In genomic region chr12:68237523-68238070, GRCh38 we compare ENCODE assay signal across 1 cellular context.
TF ChIP-seq lines count a peak whose summit lies in the region.

No MANE protein-coding gene starts in this region.

TF ChIP-seq in IMR-90, 13 proteins besides CTCF, POLR2A, EP300 and RAD21 (continued from another document):
- no peak for TF ChIP-seq ELK1 (IDR thresholded peaks at IDR 0.05; ENCODE audit: borderline replicate concordance, low read depth, low read length)
- TF ChIP-seq RFX5 (IDR thresholded peaks at IDR 0.05; ENCODE audit: low read depth, low read length): no peak
- no peak for TF ChIP-seq RCOR1 (IDR thresholded peaks at IDR 0.05; ENCODE audit: insufficient replicate concordance, low read length)
- no peak for TF ChIP-seq USF2 (IDR thresholded peaks at IDR 0.05; ENCODE audit: low read depth, low read length)
- no peak for TF ChIP-seq FOS (IDR thresholded peaks at IDR 0.05; ENCODE audit: low read depth, low read length)
- no peak for TF ChIP-seq CHD1 (IDR thresholded peaks at IDR 0.05; ENCODE audit: low read depth, low read length)
- no peak for TF ChIP-seq NFE2L2 (IDR thresholded peaks at IDR 0.05; ENCODE audit: low read depth, low read length)
- TF ChIP-seq MAFK (IDR thresholded peaks at IDR 0.05; ENCODE audit: low read depth, low read length): no peak
- no peak for TF ChIP-seq BHLHE40 (IDR thresholded peaks at IDR 0.05; ENCODE audit: low read depth, low read length)
